Comparison of ENCODE assay signal across 22 cellular contexts in the genomic region with DNA sequence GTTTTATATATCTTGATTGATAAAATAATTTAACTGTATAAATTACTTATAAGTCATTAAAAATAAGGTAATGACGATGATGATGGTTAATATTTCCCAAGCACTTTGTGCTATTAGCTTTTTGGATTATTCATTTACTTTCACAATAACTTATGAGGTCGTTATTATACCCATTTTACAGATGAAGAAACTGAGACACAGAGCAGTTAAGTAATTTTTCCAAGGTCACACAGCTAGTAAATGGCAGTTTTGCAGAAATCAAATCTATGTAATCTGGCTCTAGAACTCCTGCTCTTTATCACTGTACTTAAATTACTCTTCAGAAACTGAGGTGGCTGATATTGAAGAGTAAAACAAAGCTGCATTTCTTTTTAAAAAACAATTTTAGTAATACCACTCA. TPM values are rescaled to one million over a fixed set of nuclear protein-coding genes. Genes with fewer than 3 reads are reported as not detected.
DNase-seq lines count a peak whose midpoint lies in the region; ATAC-seq, FAIRE-seq and TF ChIP-seq lines count a peak whose summit lies in the region.
"Had no signal": no experiment of that assay in that cellular context is flagged by ENCODE, and none has a peak within 500 bp of the region (broad histone marks: within the 10 kb centered on the region; RNA-seq: fewer than 3 reads in every experiment).

No MANE protein-coding gene starts in this region.

- H2AFZ ChIP-seq in H1 (ENCODE audit: low read length): no peak overlapping the region

- no peak overlapping the region for H3K27ac ChIP-seq in HEK293 (ENCODE audit: extremely low read depth, low read depth, low read length)
- H3K27ac ChIP-seq in H1 (ENCODE audit: low read depth, low read length): no peak overlapping the region
- H3K27ac ChIP-seq in CD8-positive, alpha-beta memory T cell (ENCODE audit: low read depth, low read length): no peak overlapping the region
- no peak overlapping the region for H3K27ac ChIP-seq in breast epithelium
- H3K27ac ChIP-seq: BLaER1 had no signal

- H2BK12ac ChIP-seq in H1 (ENCODE audit: low read depth, low read length): no peak overlapping the region

- H3K4me3 ChIP-seq in HEK293 (ENCODE audit: low read depth, low read length) (no peak overlapping the region), H1 (ENCODE audit: extremely low read depth in 1 of 4, insufficient read depth in 2 of 4, low read depth in 3 of 4, low read length in 4 of 4) (no peak overlapping the region), breast epithelium (no peak overlapping the region)
- H3K4me3 ChIP-seq in CD8-positive, alpha-beta memory T cell (ENCODE audit: low read length): no peak overlapping the region
- H3K4me3 ChIP-seq: BLaER1 had no signal

- no peaks in the 10 kb centered on the region for H4K20me1 ChIP-seq in H1 (replicated peaks in 1 of 2; ENCODE audit: control insufficient read depth in 1 of 2, insufficient read depth in 2 of 2, low read length in 2 of 2)

- H2BK120ac ChIP-seq in H1 (replicated peaks; ENCODE audit: low read depth, low read length): no peak overlapping the region

- H3K4me1 Mint-ChIP-seq in WTC11: peaks cover 39% of the 10 kb centered on the region
- peaks cover 18 to 36% (median 18%) of the 10 kb centered on the region in 3 donors for H3K4me1 Mint-ChIP-seq in CD8-positive, alpha-beta memory T cell

- H3K14ac ChIP-seq in H1 (ENCODE audit: insufficient read length): no peak overlapping the region

- H4K91ac ChIP-seq in H1 (replicated peaks; ENCODE audit: insufficient read length, low read length): no peak overlapping the region

- no peak overlapping the region for H3K18ac ChIP-seq in H1 (ENCODE audit: extremely low read depth, low read length)

- no peak overlapping the region for H2AK5ac ChIP-seq in H1 (ENCODE audit: low read depth, low read length)

- CTCF ChIA-PET in HEK293 (lab: Yijun Ruan, JAX) (interaction anchor here (0.7 to 4.6 kb wide), 3 partner anchors 9 to 213 kb away, joined by 3 to 26 read pairs (median 9); a partner anchor contains a TSS), WTC11 (lab: Charles Lee) (interaction anchor here (1.4 to 6.3 kb wide), 2 partner anchors 9 to 18 kb away, joined by 3 to 51 read pairs; a partner anchor contains a TSS), H1 (lab: Charles Lee; ENCODE audit: partially characterized antibody) (interaction anchor here (1.5 kb wide), 1 partner anchor 8 kb away, joined by 5 read pairs; no protein-coding TSS in a partner anchor)
- CTCF ChIA-PET in CD8-positive, alpha-beta memory T cell (lab: Charles Lee): interaction anchor here (1.4 to 1.6 kb wide), 2 partner anchors 18 to 76 kb away, joined by 4 to 8 read pairs; no protein-coding TSS in a partner anchor

- no peaks in the 10 kb centered on the region for H3K9me3 ChIP-seq in HEK293 (ENCODE audit: control insufficient read depth, insufficient read depth, low read depth, low read length)
- H3K9me3 ChIP-seq in H1 (ENCODE audit: insufficient read depth in 2 of 2, low read depth in 1 of 2, low read length in 1 of 2): no peaks in the 10 kb centered on the region
- no peaks in the 10 kb centered on the region for H3K9me3 ChIP-seq in CD8-positive, alpha-beta memory T cell (ENCODE audit: low read length)
- H3K9me3 ChIP-seq in breast epithelium: no peaks in the 10 kb centered on the region
- H3K9me3 ChIP-seq: BE2C, BLaER1, Caco-2 had no signal

- no peak overlapping the region for H3K9ac ChIP-seq in H1 (replicated peaks in 1 of 4; ENCODE audit: extremely low read depth in 1 of 4, low read depth in 3 of 4, low read length in 3 of 4)
- H3K9ac ChIP-seq: BLaER1 had no signal

- H2BK15ac ChIP-seq in H1 (ENCODE audit: low read length): no peak overlapping the region

- TF ChIP-seq RAD21 in H1 (IDR thresholded peaks at IDR 0.05 in 1 of 2, conservative IDR thresholded peaks at IDR 0.05 in 1 of 2; ENCODE audit: low read depth in 2 of 2, low read length in 2 of 2): no peak

- ATAC-seq in WTC11: no peak

- no peak overlapping the region for H3K4me3 Mint-ChIP-seq in WTC11
- no peak overlapping the region for H3K4me3 Mint-ChIP-seq in CD8-positive, alpha-beta memory T cell
- H3K4me3 Mint-ChIP-seq: CD14-positive monocyte; CD4-positive, alpha-beta memory T cell; CD4-positive, CD25-positive, alpha-beta regulatory T cell had no signal

- H3K9me3 Mint-ChIP-seq in WTC11: no peaks in the 10 kb centered on the region
- no peaks in the 10 kb centered on the region for H3K9me3 Mint-ChIP-seq in CD8-positive, alpha-beta memory T cell
- H3K9me3 Mint-ChIP-seq: CD4-positive, alpha-beta memory T cell; CD4-positive, CD25-positive, alpha-beta regulatory T cell had no signal

- POLR2A ChIA-PET in HEK293 (lab: Yijun Ruan, JAX) (interaction anchor here (0.7 to 1.7 kb wide), 2 partner anchors 18 to 270 kb away, joined by 3 to 5 read pairs; a partner anchor contains a TSS), WTC11 (lab: Charles Lee) (no interaction called here), H1 (lab: Charles Lee; ENCODE audit: partially characterized antibody) (interaction anchor here (2.3 kb wide), 1 partner anchor 18 kb away, joined by 5 read pairs; a partner anchor contains a TSS)
- POLR2A ChIA-PET in CD8-positive, alpha-beta memory T cell (lab: Charles Lee): no interaction called here

- TF ChIP-seq POLR2A in H1 (IDR thresholded peaks at IDR 0.05; ENCODE audit: control extremely low read depth in 1 of 2, low read depth in 2 of 2, low read length in 2 of 2) (no peak), breast epithelium (IDR thresholded peaks at IDR 0.05) (no peak)

- no peak overlapping the region for H4K5ac ChIP-seq in H1 (ENCODE audit: insufficient read length, low read depth, low read length)

- intact Hi-C loops in breast epithelium (cut with DNase I; ENCODE audit: low total_unique reads): no loop called here

- TF ChIP-seq CTCF in HEK293 (tag by site-specific recombination; IDR thresholded peaks at IDR 0.05): no peak
- no peak for TF ChIP-seq CTCF in WTC11 (IDR thresholded peaks at IDR 0.05)
- no peak for TF ChIP-seq CTCF in H1 (IDR thresholded peaks at IDR 0.05; ENCODE audit: control extremely low read depth in 1 of 3, insufficient read depth in 1 of 3, low read depth in 1 of 3, low read length in 3 of 3)
- no peak for TF ChIP-seq CTCF in breast epithelium (IDR thresholded peaks at IDR 0.05)

- H3K36me3 Mint-ChIP-seq in WTC11: peaks cover 33% of the 10 kb centered on the region
- H3K36me3 Mint-ChIP-seq in CD8-positive, alpha-beta memory T cell: peaks cover 3 to 85% (median 25%) of the 10 kb centered on the region in 3 donors

- no peak overlapping the region for H4K8ac ChIP-seq in H1 (ENCODE audit: extremely low read depth, insufficient read depth, low read length)

- no peaks in the 10 kb centered on the region for H3K79me1 ChIP-seq in H1 (ENCODE audit: low read depth, low read length)

- no peaks in the 10 kb centered on the region for H3K4me1 ChIP-seq in HEK293 (ENCODE audit: control insufficient read depth, insufficient read depth, low read length)
- H3K4me1 ChIP-seq in H1 (replicated peaks in 1 of 4; ENCODE audit: control insufficient read depth in 3 of 4, insufficient read depth in 4 of 4, low read length in 3 of 4): peaks cover 0 to 9% (median 2%) of the 10 kb centered on the region in 4 experiments; a peak in 2 of 7 replicates
- peaks cover 12% of the 10 kb centered on the region for H3K4me1 ChIP-seq in CD8-positive, alpha-beta memory T cell (ENCODE audit: insufficient read depth, low read length)
- H3K4me1 ChIP-seq in breast epithelium: no peaks in the 10 kb centered on the region
- H3K4me1 ChIP-seq: BE2C, BLaER1 had no signal

- no peak for TF ChIP-seq EP300 in H1 (IDR thresholded peaks at IDR 0.05; ENCODE audit: borderline replicate concordance in 1 of 2, low read depth in 2 of 2, low read length in 2 of 2)

- no peak overlapping the region for H3K23ac ChIP-seq in H1 (ENCODE audit: insufficient read length)

- H3K27ac Mint-ChIP-seq in WTC11: no peak overlapping the region
- H3K27ac Mint-ChIP-seq in CD8-positive, alpha-beta memory T cell: no peak overlapping the region
- H3K27ac Mint-ChIP-seq: CD14-positive monocyte had no signal

- H2BK20ac ChIP-seq in H1 (ENCODE audit: low read length): no peak overlapping the region

- no peak for FAIRE-seq in H1 (lab: Jason Lieb, UNC)
- FAIRE-seq: A204.1, D721Med, G401.6, GM12891, GM19239 had no signal

- H3K56ac ChIP-seq in H1 (replicated peaks; ENCODE audit: insufficient read length, low read depth, low read length): no peak overlapping the region

- no peaks in the 10 kb centered on the region for H3K27me3 Mint-ChIP-seq in WTC11 (ENCODE audit: low read depth)
- H3K27me3 Mint-ChIP-seq in CD8-positive, alpha-beta memory T cell: no peaks in the 10 kb centered on the region
- H3K27me3 Mint-ChIP-seq: CD4-positive, alpha-beta memory T cell; CD4-positive, CD25-positive, alpha-beta regulatory T cell had no signal

- H2BK5ac ChIP-seq in H1 (ENCODE audit: low read depth, low read length): no peak overlapping the region

- H3K36me3 ChIP-seq in HEK293 (ENCODE audit: control insufficient read depth in 2 of 2, insufficient read depth in 1 of 2, low read length in 2 of 2): peaks cover 17 to 54% of the 10 kb centered on the region in 2 experiments
- peaks cover 2 to 30% (median 10%) of the 10 kb centered on the region in 4 experiments; a peak in 5 of 8 replicates for H3K36me3 ChIP-seq in H1 (ENCODE audit: control insufficient read depth in 2 of 4, insufficient read depth in 4 of 4, low read length in 3 of 4)
- peaks cover 26% of the 10 kb centered on the region for H3K36me3 ChIP-seq in CD8-positive, alpha-beta memory T cell (ENCODE audit: insufficient read depth, low read length)
- no peaks in the 10 kb centered on the region for H3K36me3 ChIP-seq in breast epithelium

- no peak overlapping the region for H3K4me2 ChIP-seq in H1 (ENCODE audit: insufficient read depth in 1 of 2, low read depth in 2 of 2, low read length in 2 of 2)
- H3K4me2 ChIP-seq: BLaER1 had no signal

- no peaks in the 10 kb centered on the region; the same call in 1 of the 2 replicates for H3K23me2 ChIP-seq in H1 (ENCODE audit: low read depth, low read length)

- no peaks in the 10 kb centered on the region for H3K79me2 ChIP-seq in H1 (ENCODE audit: control insufficient read depth in 1 of 2, insufficient read depth in 2 of 2, low read length in 2 of 2)

- H3K27me3 ChIP-seq in H1 (replicated peaks in 1 of 4; ENCODE audit: control insufficient read depth in 3 of 4, extremely low read depth in 1 of 4, insufficient read depth in 3 of 4, low read length in 3 of 4) (no peaks in the 10 kb centered on the region), breast epithelium (no peaks in the 10 kb centered on the region)
- H3K27me3 ChIP-seq in CD8-positive, alpha-beta memory T cell (ENCODE audit: insufficient read depth, low read length, poor library complexity, severe bottlenecking): no peaks in the 10 kb centered on the region
- H3K27me3 ChIP-seq: BE2C, BLaER1 had no signal

- H3K4ac ChIP-seq in H1 (replicated peaks; ENCODE audit: insufficient read length, low read depth, low read length): no peak overlapping the region

- 82% methylated on average over 2 of the region's 2 CpGs; no CpG with 5 or more reads in 1 of the 2 experiments for WGBS in H1 (ENCODE audit: extremely low coverage in 1 of 2, insufficient coverage in 1 of 2, insufficient read length in 1 of 2, insufficient replicate concordance in 2 of 2, low coverage in 1 of 2, low lambda C conversion rate in 2 of 2, missing lambda C conversion rate in 1 of 2), 2 experiments

- DNase-seq in WTC11 (ENCODE audit: low spot score) (no peak), H1 (ENCODE audit: low read depth in 1 of 2, low spot score in 2 of 2) (no peak), breast epithelium (ENCODE audit: low spot score in 2 of 2) (no peak)
- no peak for DNase-seq in CD8-positive, alpha-beta memory T cell
- DNase-seq: 8988T; ACHN; BE2C; C1 segment of cervical spinal cord; Caco-2; Calu3; CD4-positive, alpha-beta memory T cell; CD4-positive, CD25-positive, alpha-beta regulatory T cell; DMS79 treated with DMSO at 0.1 percent for 48 hours; GF-D8 had no signal

RNA-seq across cellular contexts. Expression of a gene that starts 18.2 kb away (rescaled TPM):
- 65.3 to 76.1 TPM (median 66.5 TPM) in 3 replicates for total RNA-seq in WTC11 (2021)
- 67.8 and 70.4 TPM in 2 replicates for total RNA-seq in H1 (2021; fragmentation: NEBNext Ultra II Directional; extraction: Animal tissue kit (Norgen Biotek cat#: 25700))
- 16.4 and 22.8 TPM in 2 replicates for polyA plus RNA-seq in H1 (2011; rRNA removed)
- polyA plus RNA-seq in H1 (2011; cell fraction: cytosol; rRNA removed): 47.1 TPM
- polyA plus RNA-seq in H1 (2011; cell fraction: nucleus; rRNA removed): 14.7 TPM
- polyA plus RNA-seq in H1 (2012, experiment 1 of 2): 44.9 to 67.6 TPM (median 56.7 TPM) in 4 replicates
- 35.2 TPM for polyA plus RNA-seq in H1 (2012, experiment 2 of 2)
- 112 TPM for polyA plus RNA-seq in H1 (2013, experiment 1 of 2)
- 112 TPM for polyA plus RNA-seq in H1 (2013, experiment 2 of 2)
- 1.9 and 2.5 TPM in 2 replicates for polyA minus RNA-seq in H1 (2011; rRNA and poly(A)+ RNA removed)
- polyA minus RNA-seq in H1 (2011; cell fraction: cytosol; rRNA and poly(A)+ RNA removed): 9.1 TPM
- 9.7 TPM for polyA minus RNA-seq in H1 (2011; cell fraction: nucleus; rRNA and poly(A)+ RNA removed)
- total RNA-seq in CD8-positive, alpha-beta memory T cell: 100 to 1,000 TPM; 120 to 122 TPM
- polyA plus RNA-seq in CD8-positive, alpha-beta memory T cell: 137 TPM
- total RNA-seq in breast epithelium: 10 to 100 TPM; 75.7 to 83.4 (median 80.5) TPM

RNA-seq across cellular contexts. Expression of a gene that starts 58.9 kb away (rescaled TPM):
- total RNA-seq in WTC11 (2021) (11.8 to 16.3 TPM (median 15.5 TPM) in 3 replicates), breast epithelium (10 to 100 TPM; 10.2 to 20.6 (median 14.5) TPM)
- total RNA-seq in H1 (2021; fragmentation: NEBNext Ultra II Directional; extraction: Animal tissue kit (Norgen Biotek cat#: 25700)): 13.0 and 14.7 TPM in 2 replicates
- polyA plus RNA-seq in H1 (2011; rRNA removed): 7.4 and 8.0 TPM in 2 replicates
- polyA plus RNA-seq in H1 (2011; cell fraction: cytosol; rRNA removed): 11.8 TPM
- polyA plus RNA-seq in H1 (2011; cell fraction: nucleus; rRNA removed): 13.3 TPM
- polyA plus RNA-seq in H1 (2012, experiment 1 of 2): 8.4 to 11.7 TPM (median 9.4 TPM) in 4 replicates
- 3.6 TPM for polyA plus RNA-seq in H1 (2012, experiment 2 of 2)
- polyA plus RNA-seq in H1 (2013, experiment 1 of 2): 11.2 TPM
- polyA plus RNA-seq in H1 (2013, experiment 2 of 2): 10.3 TPM
- polyA minus RNA-seq in H1 (2011; rRNA and poly(A)+ RNA removed): 6.7 and 8.9 TPM in 2 replicates
- 7.4 TPM for polyA minus RNA-seq in H1 (2011; cell fraction: cytosol; rRNA and poly(A)+ RNA removed)
- polyA minus RNA-seq in H1 (2011; cell fraction: nucleus; rRNA and poly(A)+ RNA removed): 9.8 TPM
- total RNA-seq in CD8-positive, alpha-beta memory T cell: 10 to 100 TPM in 1 of 2 experiments, 1 to 10 TPM in 1; 8.2 to 10.7 TPM
- 9.7 TPM for polyA plus RNA-seq in CD8-positive, alpha-beta memory T cell

Comparison
In these comparisons a context has a peak if more than half of its experiments do, and no peak if none do; other contexts are left out.
1. POLR2A ChIA-PET loops: an anchor here in HEK293 (0.7 to 1.7 kb wide) and H1 (2.3 kb wide); none called in WTC11 and CD8-positive, alpha-beta memory T cell.